In genomic region chr12:3332190-3332589, GRCh38 we compare ENCODE assay signal across 27 cellular contexts.
DNase-seq lines count a peak whose midpoint lies in the region; ATAC-seq, FAIRE-seq and TF ChIP-seq lines count a peak whose summit lies in the region.
"Had no signal": no experiment of that assay in that cellular context is flagged by ENCODE, and none has a peak within 500 bp of the region (broad histone marks: within the 10 kb centered on the region; RNA-seq: fewer than 3 reads in every experiment).

No MANE protein-coding gene starts in this region.

- H3K9me3 Mint-ChIP-seq in HFFc6 = peaks cover 4% of the 10 kb centered on the region; the same call in 1 of the 2 replicates

- no peak for TF ChIP-seq CTCF in A549 (IDR thresholded peaks at IDR 0.05)
- no peak for TF ChIP-seq CTCF in HFFc6 (IDR thresholded peaks at IDR 0.05)

- H3K9me3 ChIP-seq in A549 = no peaks in the 10 kb centered on the region
- H3K9me3 ChIP-seq: HAP-1 had no signal

- intact Hi-C loops in posterior cingulate gyrus (cut with DNase I) = no loop called here

- no peaks in the 10 kb centered on the region for H3K4me1 Mint-ChIP-seq in HFFc6 (ENCODE audit: low read depth)

- H3K27ac ChIP-seq in A549 = no peak overlapping the region
- H3K27ac ChIP-seq: neural progenitor cell had no signal

- no peak overlapping the region for H3K4me3 Mint-ChIP-seq in HFFc6
- H3K4me3 Mint-ChIP-seq: neural progenitor cell had no signal

- POLR2A ChIA-PET in A549 (lab: Yijun Ruan, JAX) = no interaction called here

- DNase-seq in A549 (ENCODE audit: low read depth in 1 of 2, low spot score in 1 of 2) = no peak
- peak; percentile 15 for DNase-seq in HFFc6
- peak; percentile 23 for DNase-seq in amniotic epithelial cell (ENCODE audit: low read depth)
- DNase-seq in fibroblast of peridontal ligament (ENCODE audit: extremely low read depth) = peak; percentile 10
- DNase-seq in NOMO-1 (lab: John Stamatoyannopoulos, UW; ENCODE audit: unreplicated experiment in 2 of 2) = no peak
- no peak for DNase-seq in DMS114 treated with DMSO at 0.1 percent for 48 hours (lab: John Stamatoyannopoulos, UW; ENCODE audit: unreplicated experiment)
- DNase-seq in posterior cingulate gyrus = no peak
- DNase-seq: activated CD4-positive, alpha-beta T cell treated with anti-CD3 and anti-CD28 coated beads, Interleukin-2, amount 50 U/mL, for 1 hour; activated gamma-delta T cell treated with Interleukin-2 at 50 U/mL for 16 hours; amniotic stem cell; C1 segment of cervical spinal cord; cerebellar nuclear complex; DMS 273 treated with DMSO at 0.1 percent for 48 hours; effector memory CD4-positive, alpha-beta T cell; GF-D8; KBM-7; left ventricle myocardium superior; NCI-H1092; NCI-H2081 treated with DMSO at 0.1 percent for 48 hours; NCI-H510A; SHP77; T-helper 1 cell had no signal

- H3K36me3 Mint-ChIP-seq in HFFc6 (ENCODE audit: low read depth) = no peaks in the 10 kb centered on the region
- H3K36me3 Mint-ChIP-seq: neural progenitor cell had no signal

- TF ChIP-seq RAD21 in A549 (conservative IDR thresholded peaks at IDR 0.05 in 1 of 2, IDR thresholded peaks at IDR 0.05 in 1 of 2) = no peak

- CTCF ChIA-PET in A549 (lab: Yijun Ruan, JAX) = interaction anchor here (1.8 to 5.7 kb wide), 3 partner anchors 19 to 32 kb away, joined by 3 to 22 read pairs (median 8); no protein-coding TSS in a partner anchor

- TF ChIP-seq POLR2A in A549 (IDR thresholded peaks at IDR 0.05; ENCODE audit: low read length) = no peak

- no peak for TF ChIP-seq EP300 in A549 (IDR thresholded peaks at IDR 0.05)

- no peak overlapping the region for H3K4me2 ChIP-seq in A549
- H3K4me2 ChIP-seq: neural progenitor cell had no signal

- no peak overlapping the region for H3K27ac Mint-ChIP-seq in HFFc6
- H3K27ac Mint-ChIP-seq: neural progenitor cell had no signal

- peaks cover 22% of the 10 kb centered on the region for H3K27me3 Mint-ChIP-seq in HFFc6 (ENCODE audit: insufficient read depth)

- H3K4me1 ChIP-seq in A549 = no peaks in the 10 kb centered on the region
- H3K4me1 ChIP-seq: HAP-1 had no signal

- no peak for FAIRE-seq in A549 (lab: Jason Lieb, UNC)
- FAIRE-seq: A204.1, GM12891 had no signal

- H3K4me3 ChIP-seq in A549 = no peak overlapping the region
- H3K4me3 ChIP-seq: HAP-1, neural progenitor cell had no signal

- 42% methylated on average over 3 of the region's 3 CpGs for WGBS in A549 (ENCODE audit: missing lambda C conversion rate)

- ATAC-seq in A549 (no peak), GM19455 (IDR thresholded peaks at IDR 0.05; ENCODE audit: unreplicated experiment) (no peak)
- ATAC-seq: left ventricle myocardium superior had no signal

TF ChIP-seq in A549, 52 proteins besides CTCF, POLR2A, EP300 and RAD21:
- TF ChIP-seq JUN (IDR thresholded peaks at IDR 0.05) (no peak), HOXB13 (CRISPR knock-in tag; IDR thresholded peaks at IDR 0.05; ENCODE audit: low read depth) (no peak), ESRRA (IDR thresholded peaks at IDR 0.05; ENCODE audit: borderline replicate concordance, low read length) (no peak), NR3C1 (IDR thresholded peaks at IDR 0.05) (no peak), REST (IDR thresholded peaks at IDR 0.05) (peak; percentile 42; the same call in 1 of the 2 replicates)

Comparison
In these comparisons a context has a peak if more than half of its experiments do, and no peak if none do; other contexts are left out.
1. DNase-seq: peak in HFFc6 (single experiment), amniotic epithelial cell (single experiment) and fibroblast of peridontal ligament (single experiment); none in A549 (0 of 2), NOMO-1 (0 of 2), DMS114 treated with DMSO at 0.1 percent for 48 hours (single experiment) and posterior cingulate gyrus (0 of 10).